Comparison of ENCODE assay signal across 9 cellular contexts in the genomic region with DNA sequence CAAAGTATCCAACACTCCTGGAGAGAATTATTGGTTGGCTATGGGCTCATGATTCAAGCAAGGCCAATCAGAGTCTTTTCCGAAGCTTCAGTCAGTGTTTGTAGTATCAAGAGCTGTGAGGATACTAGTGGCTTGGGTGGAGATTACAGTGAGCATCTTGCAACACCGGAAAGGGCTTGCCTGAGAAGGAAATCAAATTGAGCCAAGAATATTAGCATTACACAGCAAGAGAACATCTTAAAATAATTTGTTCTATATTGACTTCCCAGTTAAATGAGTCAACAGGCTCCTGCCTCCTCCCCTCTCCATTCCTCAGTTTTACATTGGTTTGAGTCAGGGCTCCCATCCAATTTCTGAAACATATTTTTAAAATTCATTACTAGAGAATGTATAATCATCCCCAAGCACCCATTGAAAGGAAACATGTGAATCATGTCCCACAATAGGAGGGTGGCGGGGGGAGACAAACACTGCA.
A peak's percentile ranks its signal among the peaks of the same experiment; 100 is the strongest.
DNase-seq lines count a peak whose midpoint lies in the region; TF ChIP-seq lines count a peak whose summit lies in the region.
"Had no signal": no experiment of that assay in that cellular context is flagged by ENCODE, and none has a peak within 500 bp of the region (broad histone marks: within the 10 kb centered on the region; RNA-seq: fewer than 3 reads in every experiment).

No MANE protein-coding gene starts in this region.

- H3K27ac Mint-ChIP-seq in chondrocyte (ENCODE audit: unreplicated experiment) = peak overlapping the region; percentile 46

- no peak overlapping the region for H3K9ac ChIP-seq in mesendoderm (ENCODE audit: low read length)

- H3K27ac ChIP-seq in mesendoderm (ENCODE audit: low read depth, low read length) = no peak overlapping the region
- H3K27ac ChIP-seq: vagina had no signal

- no peaks in the 10 kb centered on the region for H3K36me3 ChIP-seq in mesendoderm (ENCODE audit: control insufficient read depth, insufficient read depth, low read length)
- H3K36me3 ChIP-seq: vagina had no signal

- H2BK120ac ChIP-seq in mesendoderm (ENCODE audit: low read depth, low read length) = no peak overlapping the region

- no peak overlapping the region for H3K56ac ChIP-seq in mesendoderm (ENCODE audit: low read length)

- no peak overlapping the region for H3K4me2 ChIP-seq in mesendoderm (ENCODE audit: low read length)

- no peak overlapping the region for H4K8ac ChIP-seq in mesendoderm (ENCODE audit: low read depth, low read length)

- H3K79me1 ChIP-seq in mesendoderm (ENCODE audit: low read length) = no peaks in the 10 kb centered on the region

- TF ChIP-seq POLR2A in NB4 (IDR thresholded peaks at IDR 0.05; ENCODE audit: extremely low read depth, insufficient read length) = no peak

- H3K4me3 Mint-ChIP-seq in chondrocyte (ENCODE audit: unreplicated experiment) = no peak overlapping the region

- H3K36me3 Mint-ChIP-seq in chondrocyte (ENCODE audit: low read depth) = peaks cover 9% of the 10 kb centered on the region

- peaks cover 3% of the 10 kb centered on the region for H3K4me1 ChIP-seq in mesendoderm (ENCODE audit: control insufficient read depth, low read depth, low read length)
- H3K4me1 ChIP-seq: vagina had no signal

- H3K18ac ChIP-seq in mesendoderm (ENCODE audit: low read length) = no peak overlapping the region

- DNase-seq in AG09319 (ENCODE audit: extremely low read depth, low read depth) (peak; percentile 93), NB4 (ENCODE audit: low read depth) (peak; percentile 20), chondrocyte (ENCODE audit: low spot score) (no peak), mesendoderm (peak; percentile 61), NCI-H524 (lab: John Stamatoyannopoulos, UW) (no peak), NCI-H69 (lab: John Stamatoyannopoulos, UW) (no peak), NCI-H748 (lab: John Stamatoyannopoulos, UW; ENCODE audit: unreplicated experiment) (no peak), NCI-H2107 treated with DMSO at 0.1 percent for 48 hours (lab: John Stamatoyannopoulos, UW; ENCODE audit: unreplicated experiment) (no peak)

- H2BK15ac ChIP-seq in mesendoderm (replicated peaks; ENCODE audit: low read depth) = no peak overlapping the region

- H3K27me3 Mint-ChIP-seq in chondrocyte (ENCODE audit: low read depth) = no peaks in the 10 kb centered on the region

- H3K79me2 ChIP-seq in mesendoderm (ENCODE audit: control insufficient read depth, insufficient read depth, low read length) = no peaks in the 10 kb centered on the region

- no CpG with 5 or more reads among the region's 3 CpGs for WGBS in mesendoderm (ENCODE audit: extremely low coverage, insufficient coverage, low lambda C conversion rate)

- no peak overlapping the region for H4K5ac ChIP-seq in mesendoderm (ENCODE audit: low read length)

- H3K27me3 ChIP-seq in mesendoderm (ENCODE audit: insufficient read depth, low read length, poor library complexity) = no peaks in the 10 kb centered on the region
- H3K27me3 ChIP-seq: vagina had no signal

- H3K4me1 Mint-ChIP-seq in chondrocyte (ENCODE audit: low read depth) = peaks cover 9% of the 10 kb centered on the region

- H3K4me3 ChIP-seq in NB4 (ENCODE audit: low read depth, low read length) (no peak overlapping the region), mesendoderm (ENCODE audit: low read length) (no peak overlapping the region)
- H3K4me3 ChIP-seq: vagina had no signal

- H3K9me3 Mint-ChIP-seq in chondrocyte (ENCODE audit: low read depth) = no peaks in the 10 kb centered on the region

- no peak overlapping the region for H3K23ac ChIP-seq in mesendoderm (ENCODE audit: low read length)

- no peak overlapping the region for H2BK5ac ChIP-seq in mesendoderm (ENCODE audit: low read length)

- no peak for TF ChIP-seq CTCF in AG09319 (IDR thresholded peaks at IDR 0.05; ENCODE audit: low read depth, low read length)
- no peak for TF ChIP-seq CTCF in NB4 (IDR thresholded peaks at IDR 0.05; ENCODE audit: low read depth, low read length)
- no peak for TF ChIP-seq CTCF in chondrocyte (IDR thresholded peaks at IDR 0.05)

- H3K4ac ChIP-seq in mesendoderm (ENCODE audit: low read depth, low read length) = no peak overlapping the region

- no peak overlapping the region for H2AK5ac ChIP-seq in mesendoderm (ENCODE audit: low read length)

Comparison
In these comparisons a context has a peak if more than half of its experiments do, and no peak if none do; other contexts are left out.
1. DNase-seq: peak in AG09319 (single experiment), NB4 (single experiment) and mesendoderm (single experiment); none in chondrocyte (single experiment), NCI-H524 (0 of 2), NCI-H69 (single experiment), NCI-H748 (single experiment) and NCI-H2107 treated with DMSO at 0.1 percent for 48 hours (single experiment).